ENCODE assay signal across 1 cellular context in the genomic region with DNA sequence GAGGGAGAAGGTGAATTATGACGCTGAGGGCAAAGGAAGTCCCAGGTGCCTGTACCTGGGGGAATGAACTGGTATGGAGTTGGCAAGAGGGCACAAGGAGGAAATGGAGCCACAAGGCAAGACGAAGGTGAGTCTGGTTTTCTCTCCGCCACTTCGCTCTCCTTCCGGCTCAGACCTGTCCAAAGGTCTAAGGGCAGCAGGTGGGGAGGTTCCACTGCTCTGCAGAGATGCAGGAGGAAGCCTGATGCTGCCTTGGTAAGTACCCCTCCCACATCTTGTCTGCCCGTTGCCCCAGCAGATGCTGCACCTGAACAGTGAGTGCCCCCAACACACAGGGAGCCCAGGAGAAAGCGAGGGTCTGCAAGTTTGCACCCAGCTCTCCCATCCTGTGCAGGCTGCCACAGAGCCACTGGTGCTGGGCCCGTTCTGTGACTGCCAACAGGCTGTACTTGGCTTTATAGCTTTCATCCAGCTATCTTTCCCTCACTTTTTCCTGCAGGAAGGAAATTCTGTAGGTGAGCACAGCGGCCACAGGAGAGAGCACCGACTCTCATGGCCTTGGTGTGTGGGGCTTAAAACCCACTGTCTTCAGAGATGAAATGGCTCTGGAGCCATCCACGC.
TF ChIP-seq lines count a peak whose summit lies in the region.

No MANE protein-coding gene starts in this region.

TF ChIP-seq in GM23338, 12 proteins besides CTCF, POLR2A, EP300 and RAD21 (continued from another document):
- TF ChIP-seq, protein P1, sequence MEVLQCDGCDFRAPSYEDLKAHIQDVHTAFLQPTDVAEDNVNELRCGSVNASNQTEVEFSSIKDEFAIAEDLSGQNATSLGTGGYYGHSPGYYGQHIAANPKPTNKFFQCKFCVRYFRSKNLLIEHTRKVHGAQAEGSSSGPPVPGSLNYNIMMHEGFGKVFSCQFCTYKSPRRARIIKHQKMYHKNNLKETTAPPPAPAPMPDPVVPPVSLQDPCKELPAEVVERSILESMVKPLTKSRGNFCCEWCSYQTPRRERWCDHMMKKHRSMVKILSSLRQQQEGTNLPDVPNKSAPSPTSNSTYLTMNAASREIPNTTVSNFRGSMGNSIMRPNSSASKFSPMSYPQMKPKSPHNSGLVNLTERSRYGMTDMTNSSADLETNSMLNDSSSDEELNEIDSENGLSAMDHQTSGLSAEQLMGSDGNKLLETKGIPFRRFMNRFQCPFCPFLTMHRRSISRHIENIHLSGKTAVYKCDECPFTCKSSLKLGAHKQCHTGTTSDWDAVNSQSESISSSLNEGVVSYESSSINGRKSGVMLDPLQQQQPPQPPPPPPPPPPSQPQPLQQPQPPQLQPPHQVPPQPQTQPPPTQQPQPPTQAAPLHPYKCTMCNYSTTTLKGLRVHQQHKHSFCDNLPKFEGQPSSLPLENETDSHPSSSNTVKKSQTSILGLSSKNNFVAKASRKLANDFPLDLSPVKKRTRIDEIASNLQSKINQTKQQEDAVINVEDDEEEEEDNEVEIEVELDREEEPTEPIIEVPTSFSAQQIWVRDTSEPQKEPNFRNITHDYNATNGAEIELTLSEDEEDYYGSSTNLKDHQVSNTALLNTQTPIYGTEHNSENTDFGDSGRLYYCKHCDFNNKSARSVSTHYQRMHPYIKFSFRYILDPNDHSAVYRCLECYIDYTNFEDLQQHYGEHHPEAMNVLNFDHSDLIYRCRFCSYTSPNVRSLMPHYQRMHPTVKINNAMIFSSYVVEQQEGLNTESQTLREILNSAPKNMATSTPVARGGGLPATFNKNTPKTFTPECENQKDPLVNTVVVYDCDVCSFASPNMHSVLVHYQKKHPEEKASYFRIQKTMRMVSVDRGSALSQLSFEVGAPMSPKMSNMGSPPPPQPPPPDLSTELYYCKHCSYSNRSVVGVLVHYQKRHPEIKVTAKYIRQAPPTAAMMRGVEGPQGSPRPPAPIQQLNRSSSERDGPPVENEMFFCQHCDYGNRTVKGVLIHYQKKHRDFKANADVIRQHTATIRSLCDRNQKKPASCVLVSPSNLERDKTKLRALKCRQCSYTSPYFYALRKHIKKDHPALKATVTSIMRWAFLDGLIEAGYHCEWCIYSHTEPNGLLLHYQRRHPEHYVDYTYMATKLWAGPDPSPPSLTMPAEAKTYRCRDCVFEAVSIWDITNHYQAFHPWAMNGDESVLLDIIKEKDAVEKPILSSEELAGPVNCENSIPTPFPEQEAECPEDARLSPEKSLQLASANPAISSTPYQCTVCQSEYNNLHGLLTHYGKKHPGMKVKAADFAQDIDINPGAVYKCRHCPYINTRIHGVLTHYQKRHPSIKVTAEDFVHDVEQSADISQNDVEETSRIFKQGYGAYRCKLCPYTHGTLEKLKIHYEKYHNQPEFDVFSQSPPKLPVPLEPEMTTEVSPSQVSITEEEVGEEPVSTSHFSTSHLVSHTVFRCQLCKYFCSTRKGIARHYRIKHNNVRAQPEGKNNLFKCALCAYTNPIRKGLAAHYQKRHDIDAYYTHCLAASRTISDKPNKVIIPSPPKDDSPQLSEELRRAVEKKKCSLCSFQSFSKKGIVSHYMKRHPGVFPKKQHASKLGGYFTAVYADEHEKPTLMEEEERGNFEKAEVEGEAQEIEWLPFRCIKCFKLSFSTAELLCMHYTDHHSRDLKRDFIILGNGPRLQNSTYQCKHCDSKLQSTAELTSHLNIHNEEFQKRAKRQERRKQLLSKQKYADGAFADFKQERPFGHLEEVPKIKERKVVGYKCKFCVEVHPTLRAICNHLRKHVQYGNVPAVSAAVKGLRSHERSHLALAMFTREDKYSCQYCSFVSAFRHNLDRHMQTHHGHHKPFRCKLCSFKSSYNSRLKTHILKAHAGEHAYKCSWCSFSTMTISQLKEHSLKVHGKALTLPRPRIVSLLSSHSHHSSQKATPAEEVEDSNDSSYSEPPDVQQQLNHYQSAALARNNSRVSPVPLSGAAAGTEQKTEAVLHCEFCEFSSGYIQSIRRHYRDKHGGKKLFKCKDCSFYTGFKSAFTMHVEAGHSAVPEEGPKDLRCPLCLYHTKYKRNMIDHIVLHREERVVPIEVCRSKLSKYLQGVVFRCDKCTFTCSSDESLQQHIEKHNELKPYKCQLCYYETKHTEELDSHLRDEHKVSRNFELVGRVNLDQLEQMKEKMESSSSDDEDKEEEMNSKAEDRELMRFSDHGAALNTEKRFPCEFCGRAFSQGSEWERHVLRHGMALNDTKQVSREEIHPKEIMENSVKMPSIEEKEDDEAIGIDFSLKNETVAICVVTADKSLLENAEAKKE (CRISPR knock-in tag; IDR thresholded peaks at IDR 0.05) = no peak
- TF ChIP-seq NANOG (IDR thresholded peaks at IDR 0.05; ENCODE audit: borderline replicate concordance) = no peak
- TF ChIP-seq, protein P2, sequence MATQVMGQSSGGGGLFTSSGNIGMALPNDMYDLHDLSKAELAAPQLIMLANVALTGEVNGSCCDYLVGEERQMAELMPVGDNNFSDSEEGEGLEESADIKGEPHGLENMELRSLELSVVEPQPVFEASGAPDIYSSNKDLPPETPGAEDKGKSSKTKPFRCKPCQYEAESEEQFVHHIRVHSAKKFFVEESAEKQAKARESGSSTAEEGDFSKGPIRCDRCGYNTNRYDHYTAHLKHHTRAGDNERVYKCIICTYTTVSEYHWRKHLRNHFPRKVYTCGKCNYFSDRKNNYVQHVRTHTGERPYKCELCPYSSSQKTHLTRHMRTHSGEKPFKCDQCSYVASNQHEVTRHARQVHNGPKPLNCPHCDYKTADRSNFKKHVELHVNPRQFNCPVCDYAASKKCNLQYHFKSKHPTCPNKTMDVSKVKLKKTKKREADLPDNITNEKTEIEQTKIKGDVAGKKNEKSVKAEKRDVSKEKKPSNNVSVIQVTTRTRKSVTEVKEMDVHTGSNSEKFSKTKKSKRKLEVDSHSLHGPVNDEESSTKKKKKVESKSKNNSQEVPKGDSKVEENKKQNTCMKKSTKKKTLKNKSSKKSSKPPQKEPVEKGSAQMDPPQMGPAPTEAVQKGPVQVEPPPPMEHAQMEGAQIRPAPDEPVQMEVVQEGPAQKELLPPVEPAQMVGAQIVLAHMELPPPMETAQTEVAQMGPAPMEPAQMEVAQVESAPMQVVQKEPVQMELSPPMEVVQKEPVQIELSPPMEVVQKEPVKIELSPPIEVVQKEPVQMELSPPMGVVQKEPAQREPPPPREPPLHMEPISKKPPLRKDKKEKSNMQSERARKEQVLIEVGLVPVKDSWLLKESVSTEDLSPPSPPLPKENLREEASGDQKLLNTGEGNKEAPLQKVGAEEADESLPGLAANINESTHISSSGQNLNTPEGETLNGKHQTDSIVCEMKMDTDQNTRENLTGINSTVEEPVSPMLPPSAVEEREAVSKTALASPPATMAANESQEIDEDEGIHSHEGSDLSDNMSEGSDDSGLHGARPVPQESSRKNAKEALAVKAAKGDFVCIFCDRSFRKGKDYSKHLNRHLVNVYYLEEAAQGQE (IDR thresholded peaks at IDR 0.05; ENCODE audit: unreplicated experiment) = no peak
- TF ChIP-seq CREB1 (CRISPR knock-in tag; IDR thresholded peaks at IDR 0.05; ENCODE audit: low read depth) = no peak
- no peak for TF ChIP-seq EZH2phosphoT487 (IDR thresholded peaks at IDR 0.05; ENCODE audit: unreplicated experiment)
